28 cellular contexts compared by ENCODE assay signal in the genomic region with DNA sequence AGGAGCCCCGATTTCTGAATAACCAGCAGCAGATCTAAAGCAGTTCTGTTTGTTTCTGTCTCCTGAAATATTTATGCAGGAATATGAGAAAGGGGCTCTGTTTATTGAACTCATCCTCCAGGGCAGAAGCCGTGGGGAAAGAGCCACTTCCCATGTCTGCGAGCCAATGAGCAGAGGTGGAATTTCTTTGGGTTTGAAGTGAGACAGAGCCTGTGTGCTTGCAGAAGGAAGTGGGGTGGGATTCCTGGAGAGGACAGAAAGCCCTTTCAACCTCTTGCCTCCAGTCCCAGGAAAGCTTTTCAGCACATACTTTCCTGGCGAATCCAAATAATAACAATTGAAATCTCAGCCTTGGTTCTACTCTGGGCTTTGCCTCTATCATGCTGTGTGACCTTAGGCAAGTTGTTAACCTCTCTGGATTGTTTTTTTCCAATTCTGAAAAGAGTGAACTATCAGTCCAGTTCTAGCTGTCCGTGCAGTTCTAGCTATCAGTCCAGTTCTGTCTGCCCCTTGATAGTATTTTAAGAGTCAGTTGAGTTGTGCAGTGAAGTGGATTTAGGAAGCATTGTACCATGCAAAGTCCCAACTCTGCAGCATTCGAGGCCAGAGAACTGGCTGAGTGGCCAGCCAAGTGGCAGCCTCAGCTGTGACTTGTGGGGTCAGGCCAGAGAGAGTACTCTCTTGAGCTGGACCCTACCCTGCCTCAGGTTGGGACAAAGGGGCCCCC. TPM values are rescaled to one million over a fixed set of nuclear protein-coding genes. Genes with fewer than 3 reads are reported as not detected.
DNase-seq lines count a peak whose midpoint lies in the region; ATAC-seq, FAIRE-seq and TF ChIP-seq lines count a peak whose summit lies in the region.
"Had no signal": no experiment of that assay in that cellular context is flagged by ENCODE, and none has a peak within 500 bp of the region (broad histone marks: within the 10 kb centered on the region; RNA-seq: fewer than 3 reads in every experiment).

No MANE protein-coding gene starts in this region.

- peak; percentile 39 for DNase-seq in IMR-90
- no peak for DNase-seq in bronchial epithelial cell (ENCODE audit: low read depth)
- peak; percentile 1 for DNase-seq in glutamatergic neuron
- peak; percentile 80 for DNase-seq in smooth muscle cell of the brain vasculature (ENCODE audit: low read depth, low spot score)
- no peak for DNase-seq in natural killer cell treated with Interleukin-12 subunit alpha and Interleukin-12 subunit beta and Interleukin-15 and Interleukin-18, amount 100 ng/mL, for 72 hours (ENCODE audit: low spot score)
- no peak for DNase-seq in middle frontal gyrus (ENCODE audit: extremely low spot score, low spot score)
- DNase-seq: activated CD4-positive, alpha-beta memory T cell treated with anti-CD3 and anti-CD28 coated beads for 36 hours; activated CD4-positive, alpha-beta T cell treated with anti-CD3 and anti-CD28 coated beads for 1 hour; activated naive CD4-positive, alpha-beta T cell; BE2C; body of pancreas; colonic mucosa; effector CD8-positive, alpha-beta T cell; islet precursor cell; mucosa of descending colon; NCI-H146; NCI-H226; nephron progenitor cell; pancreas; Right ventricle myocardium superior; stomach had no signal

- no peak overlapping the region for H3K4ac ChIP-seq in IMR-90 (ENCODE audit: low read depth, low read length)

- no peak overlapping the region for H4K8ac ChIP-seq in IMR-90 (ENCODE audit: low read depth in 2 of 2, low read length in 2 of 2)

- 59% methylated on average over 2 of the region's 6 CpGs; no CpG with 5 or more reads in 1 of the 2 experiments for WGBS in IMR-90 (ENCODE audit: extremely low coverage in 2 of 2, insufficient read length in 1 of 2), 2 experiments

- H3K27me3 Mint-ChIP-seq in glutamatergic neuron (ENCODE audit: unreplicated experiment) = peaks cover 6% of the 10 kb centered on the region
- H3K27me3 Mint-ChIP-seq in natural killer cell treated with Interleukin-12 subunit alpha and Interleukin-12 subunit beta and Interleukin-15 and Interleukin-18, amount 100 ng/mL, for 72 hours = peaks cover 7 to 17% of the 10 kb centered on the region in 2 donors

- H3K4me3 ChIP-seq in IMR-90 (ENCODE audit: insufficient read depth, low read depth, low read length) (no peak overlapping the region), bronchial epithelial cell (ENCODE audit: low read depth, low read length) (no peak overlapping the region)
- H3K4me3 ChIP-seq: body of pancreas, colonic mucosa, GM12878, mucosa of descending colon, pancreas, right atrium auricular region, smooth muscle cell, stomach, tibial nerve had no signal

- no peak overlapping the region for H4K91ac ChIP-seq in IMR-90 (ENCODE audit: insufficient read depth, low read depth, low read length)

- H3K4me3 Mint-ChIP-seq in glutamatergic neuron (ENCODE audit: unreplicated experiment) = no peak overlapping the region
- no peak overlapping the region for H3K4me3 Mint-ChIP-seq in natural killer cell treated with Interleukin-12 subunit alpha and Interleukin-12 subunit beta and Interleukin-15 and Interleukin-18, amount 100 ng/mL, for 72 hours
- H3K4me3 Mint-ChIP-seq: activated CD4-positive, alpha-beta memory T cell treated with anti-CD3 and anti-CD28 coated beads for 36 hours; nephron progenitor cell had no signal

- H3K23ac ChIP-seq in IMR-90 (ENCODE audit: low read depth, low read length) = no peak overlapping the region

- no peak overlapping the region for H2BK120ac ChIP-seq in IMR-90 (ENCODE audit: low read depth, low read length)

- intact Hi-C loops in IMR-90 (cut with micrococcal nuclease) = no loop called here

- no peak overlapping the region for H2BK20ac ChIP-seq in IMR-90 (ENCODE audit: low read depth, low read length)

- H2AFZ ChIP-seq in IMR-90 (replicated peaks; ENCODE audit: low read length, poor library complexity) = no peak overlapping the region

- no peak overlapping the region for H3K18ac ChIP-seq in IMR-90 (ENCODE audit: low read depth, low read length)

- peaks cover 48 to 80% of the 10 kb centered on the region in 2 experiments for H3K79me1 ChIP-seq in IMR-90 (ENCODE audit: low read depth in 1 of 2, low read length in 2 of 2)

- POLR2A ChIA-PET in IMR-90 (lab: Charles Lee; ENCODE audit: unreplicated experiment) = no interaction called here

- peaks cover 50% of the 10 kb centered on the region for H3K4me1 Mint-ChIP-seq in glutamatergic neuron (ENCODE audit: low read depth, unreplicated experiment)
- H3K4me1 Mint-ChIP-seq in natural killer cell treated with Interleukin-12 subunit alpha and Interleukin-12 subunit beta and Interleukin-15 and Interleukin-18, amount 100 ng/mL, for 72 hours (ENCODE audit: low read depth in 2 of 2) = no peaks in the 10 kb centered on the region

- H4K20me1 ChIP-seq in IMR-90 (ENCODE audit: insufficient read depth, low read length) = 0 out of 2 replicates have a peak, but pooled peaks cover 7% of the 10 kb centered on the region

- H3K36me3 Mint-ChIP-seq in glutamatergic neuron (ENCODE audit: unreplicated experiment) = no peaks in the 10 kb centered on the region
- H3K36me3 Mint-ChIP-seq in natural killer cell treated with Interleukin-12 subunit alpha and Interleukin-12 subunit beta and Interleukin-15 and Interleukin-18, amount 100 ng/mL, for 72 hours = no peaks in the 10 kb centered on the region
- H3K36me3 Mint-ChIP-seq: activated CD4-positive, alpha-beta memory T cell treated with anti-CD3 and anti-CD28 coated beads for 36 hours had no signal

- H3K27ac ChIP-seq in IMR-90 (ENCODE audit: insufficient read depth, low read length) = no peak overlapping the region
- H3K27ac ChIP-seq: body of pancreas, colonic mucosa, pancreas, right atrium auricular region, stomach had no signal

- peaks cover 24% of the 10 kb centered on the region for H3K4me1 ChIP-seq in IMR-90 (ENCODE audit: control insufficient read depth, insufficient read depth, low read length)
- H3K4me1 ChIP-seq: body of pancreas, colonic mucosa, pancreas had no signal

- TF ChIP-seq CTCF in IMR-90 (conservative IDR thresholded peaks at IDR 0.05; ENCODE audit: low read depth, low read length) (no peak), bronchial epithelial cell (IDR thresholded peaks at IDR 0.05; ENCODE audit: insufficient read depth, low read length, severe bottlenecking) (no peak), glutamatergic neuron (IDR thresholded peaks at IDR 0.05; ENCODE audit: partially characterized antibody, unreplicated experiment) (no peak)

- ATAC-seq in IMR-90 (ENCODE audit: low read depth) (peak; percentile 36; the same call in 1 of the 2 replicates), GM19395 (IDR thresholded peaks at IDR 0.05; ENCODE audit: unreplicated experiment) (no peak)
- ATAC-seq in natural killer cell treated with Interleukin-12 subunit alpha and Interleukin-12 subunit beta and Interleukin-15 and Interleukin-18, amount 100 ng/mL, for 72 hours = no peak
- ATAC-seq: body of pancreas, GM12878, mucosa of descending colon, pancreas had no signal

- H3K9me1 ChIP-seq in IMR-90 (ENCODE audit: insufficient read depth, low read length) = peaks cover 29% of the 10 kb centered on the region

- no peak overlapping the region for H4K5ac ChIP-seq in IMR-90 (ENCODE audit: low read depth, low read length)

- H3K36me3 ChIP-seq in IMR-90 (ENCODE audit: control insufficient read depth, insufficient read depth, low read length) = no peaks in the 10 kb centered on the region
- H3K36me3 ChIP-seq in bronchial epithelial cell (ENCODE audit: control insufficient read depth, insufficient read depth, low read length) = no peaks in the 10 kb centered on the region
- H3K36me3 ChIP-seq: BE2C, colonic mucosa, pancreas, right atrium auricular region, stomach, tibial nerve had no signal

- peak; percentile 40 for FAIRE-seq in bronchial epithelial cell (lab: Jason Lieb, UNC)
- FAIRE-seq: GM12878, pancreas had no signal

- no peak overlapping the region; the same call in 1 of the 2 replicates for H3K4me2 ChIP-seq in IMR-90 (ENCODE audit: low read depth, low read length)
- H3K4me2 ChIP-seq: smooth muscle cell had no signal

- in situ Hi-C loops in IMR-90 (cut with MboI; ENCODE audit: low sequenced_read_pairs) = no loop called here

- no peak overlapping the region for H3K27ac Mint-ChIP-seq in glutamatergic neuron (ENCODE audit: unreplicated experiment)
- H3K27ac Mint-ChIP-seq in natural killer cell treated with Interleukin-12 subunit alpha and Interleukin-12 subunit beta and Interleukin-15 and Interleukin-18, amount 100 ng/mL, for 72 hours = no peak overlapping the region
- H3K27ac Mint-ChIP-seq: activated CD4-positive, alpha-beta memory T cell treated with anti-CD3 and anti-CD28 coated beads for 36 hours; nephron progenitor cell had no signal

- no TSS peak for BruUV-seq in IMR-90 (replicated peaks; lab: Mats Ljungman, UMichigan)

- H3K27me3 ChIP-seq in IMR-90 (ENCODE audit: control insufficient read depth, insufficient read depth, low read length) (no peaks in the 10 kb centered on the region), bronchial epithelial cell (ENCODE audit: control insufficient read depth, insufficient read depth, low read length) (no peaks in the 10 kb centered on the region)
- H3K27me3 ChIP-seq: BE2C, body of pancreas, colonic mucosa, pancreas, right atrium auricular region, tibial nerve had no signal

- no peak overlapping the region for H3K56ac ChIP-seq in IMR-90 (ENCODE audit: extremely low read depth, insufficient read depth, low read length)

- dilution Hi-C loops in IMR-90 (cut with HindIII; ENCODE audit: low sequenced_read_pairs, unreplicated experiment) = no loop called here

- H2AK9ac ChIP-seq in IMR-90 (replicated peaks; ENCODE audit: low read depth, low read length, poor library complexity) = no peak overlapping the region

- CTCF ChIA-PET in IMR-90 (lab: Yijun Ruan, JAX) = interaction anchor here (0.6 kb wide), 1 partner anchor 728 kb away, joined by 3 read pairs; no protein-coding TSS in a partner anchor

- H3K9me3 Mint-ChIP-seq in glutamatergic neuron (ENCODE audit: unreplicated experiment) = peaks cover 4% of the 10 kb centered on the region
- no peaks in the 10 kb centered on the region for H3K9me3 Mint-ChIP-seq in natural killer cell treated with Interleukin-12 subunit alpha and Interleukin-12 subunit beta and Interleukin-15 and Interleukin-18, amount 100 ng/mL, for 72 hours
- H3K9me3 Mint-ChIP-seq: activated CD4-positive, alpha-beta memory T cell treated with anti-CD3 and anti-CD28 coated beads for 36 hours; nephron progenitor cell had no signal

- no peak overlapping the region for H3K9ac ChIP-seq in IMR-90 (ENCODE audit: low read depth, low read length)

- H2BK15ac ChIP-seq in IMR-90 (ENCODE audit: low read depth, low read length) = no peak overlapping the region; the same call in 2 of the 3 replicates

- no peaks in the 10 kb centered on the region for H3K9me3 ChIP-seq in IMR-90 (ENCODE audit: control insufficient read depth, insufficient read depth, low read length)
- H3K9me3 ChIP-seq: BE2C, body of pancreas, colonic mucosa, mucosa of descending colon, pancreas, right atrium auricular region, stomach, tibial nerve had no signal

- H3K14ac ChIP-seq in IMR-90 (replicated peaks; ENCODE audit: low read depth, low read length) = peak overlapping the region; percentile 38; the same call in 1 of the 2 replicates

- no peak for TF ChIP-seq POLR2A in IMR-90 (IDR thresholded peaks at IDR 0.05; ENCODE audit: low read depth, low read length)

- H2AK5ac ChIP-seq in IMR-90 (ENCODE audit: low read depth, low read length) = peak overlapping the region; percentile 8; the same call in 1 of the 2 replicates

- no peak overlapping the region for H2BK5ac ChIP-seq in IMR-90 (ENCODE audit: low read depth, low read length, poor library complexity, severe bottlenecking)

- no peak for TF ChIP-seq RAD21 in IMR-90 (IDR thresholded peaks at IDR 0.05; ENCODE audit: low read length)

RNA-seq across cellular contexts. Expression of a gene that starts 15.9 kb away (rescaled TPM):
- total RNA-seq in IMR-90 (2012; rRNA removed) (9.3 and 9.7 TPM in 2 replicates), bronchial epithelial cell (under 0.01 TPM in 1 of 2 replicates, not detected in the other), glutamatergic neuron (ENCODE audit: unreplicated experiment) (16.3 TPM)
- polyA plus RNA-seq in IMR-90 (2012; rRNA removed) = 39.3 and 43.2 TPM in 2 replicates
- 29.1 and 32.4 TPM in 2 replicates for polyA plus RNA-seq in IMR-90 (2012; cell fraction: cytosol; rRNA removed)
- polyA plus RNA-seq in IMR-90 (2012; cell fraction: nucleus; rRNA removed; ENCODE audit: low replicate concordance) = 24.4 and 27.5 TPM in 2 replicates
- not detected for total RNA-seq in natural killer cell treated with Interleukin-12 subunit alpha and Interleukin-12 subunit beta and Interleukin-15 and Interleukin-18, amount 100 ng/mL, for 72 hours
- total RNA-seq: HT-29; T-helper 2 cell treated with Interferon-gamma antibody and Interleukin-4, amounts not matched to agents 100 ng/mL and 5 ng/mL, for 36 hours had no signal

Comparison
In these comparisons a context has a peak if more than half of its experiments do, and no peak if none do; other contexts are left out.
1. DNase-seq: peak in IMR-90 (single experiment), glutamatergic neuron (single experiment) and smooth muscle cell of the brain vasculature (single experiment); none in bronchial epithelial cell (single experiment), natural killer cell treated with Interleukin-12 subunit alpha and Interleukin-12 subunit beta and Interleukin-15 and Interleukin-18, amount 100 ng/mL, for 72 hours (single experiment) and middle frontal gyrus (single experiment).
2. RNA of a gene that starts 15.9 kb away (total RNA-seq): 16.3 TPM in glutamatergic neuron (single experiment) and 9.3 to 9.7 TPM in IMR-90; under 0.01 TPM in bronchial epithelial cell and not detected in natural killer cell treated with Interleukin-12 subunit alpha and Interleukin-12 subunit beta and Interleukin-15 and Interleukin-18, amount 100 ng/mL, for 72 hours; every median in the first group is over 10 times any median in the second.